ENCODE assay signal across 9 cellular contexts in genomic region chr18:54558609-54559585, GRCh38. TPM values are rescaled to one million over a fixed set of nuclear protein-coding genes. Genes with fewer than 3 reads are reported as not detected.
DNase-seq lines count a peak whose midpoint lies in the region; ATAC-seq and TF ChIP-seq lines count a peak whose summit lies in the region.
"Had no signal": no experiment of that assay in that cellular context is flagged by ENCODE, and none has a peak within 500 bp of the region (broad histone marks: within the 10 kb centered on the region; RNA-seq: fewer than 3 reads in every experiment).

No MANE protein-coding gene starts in this region.

- no peak overlapping the region for H3K27ac ChIP-seq in DND-41 (ENCODE audit: low read length)
- H3K27ac ChIP-seq in esophagus squamous epithelium, result no peak overlapping the region

- no peak overlapping the region for H2AFZ ChIP-seq in DND-41 (ENCODE audit: low read depth, low read length)

- H3K4me1 Mint-ChIP-seq in stimulated activated memory B cell treated with anti-CD40 and anti-IgM and Interleukin-4, amounts not matched to agents 10 μg/mL and 1 μg/mL and 100 μg/mL, for 72 hours, result no peaks in the 10 kb centered on the region
- H3K4me1 Mint-ChIP-seq: naive B cell had no signal

- no peak overlapping the region for H3K4me2 ChIP-seq in DND-41 (ENCODE audit: insufficient read depth, low read length)

- H3K27ac Mint-ChIP-seq in stimulated activated memory B cell treated with anti-CD40 and anti-IgM and Interleukin-4, amounts not matched to agents 10 μg/mL and 1 μg/mL and 100 μg/mL, for 72 hours, result no peak overlapping the region
- H3K27ac Mint-ChIP-seq: naive B cell had no signal

- no peak for TF ChIP-seq POLR2A in esophagus squamous epithelium (IDR thresholded peaks at IDR 0.05)

- H3K27me3 ChIP-seq in DND-41 (ENCODE audit: insufficient read depth, low read length, poor library complexity) (no peaks in the 10 kb centered on the region), esophagus squamous epithelium (no peaks in the 10 kb centered on the region)

- H3K36me3 ChIP-seq in DND-41 (ENCODE audit: insufficient read depth, low read length) (no peaks in the 10 kb centered on the region), esophagus squamous epithelium (no peaks in the 10 kb centered on the region)

- H3K9ac ChIP-seq in DND-41 (ENCODE audit: low read depth, low read length), result no peak overlapping the region

- H3K4me3 ChIP-seq in DND-41 (ENCODE audit: low read depth in 1 of 2, low read length in 2 of 2) (no peak overlapping the region), esophagus squamous epithelium (no peak overlapping the region)

- peak; percentile 66 for TF ChIP-seq CTCF in DND-41 (IDR thresholded peaks at IDR 0.05; ENCODE audit: borderline replicate concordance, extremely low read depth, low read length, poor library complexity, severe bottlenecking)
- TF ChIP-seq CTCF in esophagus squamous epithelium (IDR thresholded peaks at IDR 0.05), result peak; percentile 21 to 79 (median 66)

- H3K9me3 ChIP-seq in DND-41 (ENCODE audit: insufficient read depth, low read length, severe bottlenecking) (no peaks in the 10 kb centered on the region), esophagus squamous epithelium (no peaks in the 10 kb centered on the region)

- H3K4me3 Mint-ChIP-seq in stimulated activated memory B cell treated with anti-CD40 and anti-IgM and Interleukin-4, amounts not matched to agents 10 μg/mL and 1 μg/mL and 100 μg/mL, for 72 hours, result no peak overlapping the region

- intact Hi-C loops in esophagus squamous epithelium (cut with DNase I), result loop anchor here (10.0 kb wide), 1 partner anchor 86 kb away; no protein-coding TSS in a partner anchor

- 84 to 90% methylated on average over 3 of the region's 3 CpGs for WGBS in esophagus squamous epithelium, 2 donors

- no peaks in the 10 kb centered on the region for H4K20me1 ChIP-seq in DND-41 (ENCODE audit: insufficient read depth, low read length)

- no peaks in the 10 kb centered on the region for H3K9me3 Mint-ChIP-seq in stimulated activated memory B cell treated with anti-CD40 and anti-IgM and Interleukin-4, amounts not matched to agents 10 μg/mL and 1 μg/mL and 100 μg/mL, for 72 hours
- H3K9me3 Mint-ChIP-seq: naive B cell had no signal

- H3K79me2 ChIP-seq in DND-41 (ENCODE audit: insufficient read depth, low read length), result no peaks in the 10 kb centered on the region

- H3K36me3 Mint-ChIP-seq in stimulated activated memory B cell treated with anti-CD40 and anti-IgM and Interleukin-4, amounts not matched to agents 10 μg/mL and 1 μg/mL and 100 μg/mL, for 72 hours, result no peaks in the 10 kb centered on the region
- H3K36me3 Mint-ChIP-seq: naive B cell had no signal

- no peak for DNase-seq in DND-41
- peak; percentile 65 for DNase-seq in NCI-H69 (lab: John Stamatoyannopoulos, UW)
- no peak for DNase-seq in esophagus squamous epithelium (lab: John Stamatoyannopoulos, UW)
- peak; percentile 32 for DNase-seq in superior temporal gyrus (ENCODE audit: extremely low spot score)
- no peak for DNase-seq in NCI-H774 (lab: John Stamatoyannopoulos, UW)
- DNase-seq: naive B cell had no signal

- H3K4me1 ChIP-seq in DND-41 (ENCODE audit: insufficient read depth, low read length) (no peaks in the 10 kb centered on the region), esophagus squamous epithelium (no peaks in the 10 kb centered on the region)

- no peak for ATAC-seq in DND-41 (ENCODE audit: insufficient read depth, low read depth)
- peak; percentile 51 for ATAC-seq in GM21515 (IDR thresholded peaks at IDR 0.05; ENCODE audit: unreplicated experiment)
- ATAC-seq in stimulated activated memory B cell treated with anti-CD40 and anti-IgM and Interleukin-4, amounts not matched to agents 10 μg/mL and 1 μg/mL and 100 μg/mL, for 72 hours, result no peak
- no peak for ATAC-seq in GM19463 (IDR thresholded peaks at IDR 0.05; ENCODE audit: unreplicated experiment)

- H3K27me3 Mint-ChIP-seq in stimulated activated memory B cell treated with anti-CD40 and anti-IgM and Interleukin-4, amounts not matched to agents 10 μg/mL and 1 μg/mL and 100 μg/mL, for 72 hours, result peaks cover 2% of the 10 kb centered on the region

RNA-seq across cellular contexts. Expression of gene DYNAP, which starts 32.1 kb away (rescaled TPM):
- total RNA-seq in esophagus squamous epithelium, result 10 to 100 TPM in 2 of 4 donors, 1 to 10 TPM in 2; 5.2 to 38.5 (median 15.6) TPM

Comparison
In these comparisons a context has a peak if more than half of its experiments do, and no peak if none do; other contexts are left out.
1. DNase-seq: peak in NCI-H69 (single experiment) and superior temporal gyrus (single experiment); none in DND-41 (single experiment), esophagus squamous epithelium (single experiment) and NCI-H774 (single experiment).